29 cellular contexts compared by ENCODE assay signal in the genomic region with DNA sequence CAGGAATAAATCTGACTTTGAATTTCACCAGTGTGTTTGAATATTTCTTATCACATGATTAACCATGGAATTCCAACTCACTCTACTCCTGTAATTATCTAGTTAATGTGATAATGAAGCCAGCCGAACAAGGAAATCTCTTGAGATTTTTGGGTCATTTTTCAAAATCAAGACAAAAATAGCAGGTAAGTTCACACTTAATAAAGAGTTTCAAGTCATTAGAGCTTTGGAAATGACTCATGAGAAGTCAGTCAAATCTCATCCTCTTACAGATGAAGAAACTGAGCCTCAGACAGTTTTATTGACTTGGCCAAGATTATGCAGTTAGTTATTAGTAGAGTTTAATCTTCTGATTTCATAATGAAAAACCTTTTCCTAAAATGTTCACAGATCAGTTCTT.
"Had no signal": no experiment of that assay in that cellular context is flagged by ENCODE, and none has a peak within 500 bp of the region (broad histone marks: within the 10 kb centered on the region; RNA-seq: fewer than 3 reads in every experiment).

No MANE protein-coding gene starts in this region.

- H3K27ac ChIP-seq: ascending aorta, brain microvascular endothelial cell, coronary artery, dorsolateral prefrontal cortex, esophagus muscularis mucosa, foreskin keratinocyte, gastrocnemius medialis, heart left ventricle had no signal

- ATAC-seq: activated naive CD4-positive, alpha-beta T cell treated with anti-CD3 and anti-CD28 coated beads, Interleukin-2, amount 50 U/mL, for 72 hours; activated T-cell treated with anti-CD3 and anti-CD28 coated beads, Interleukin-2, amount 50 U/mL, for 72 hours; foreskin keratinocyte; gastrocnemius medialis; heart left ventricle had no signal

- H3K4me1 Mint-ChIP-seq: activated CD4-positive, alpha-beta memory T cell treated with anti-CD3 and anti-CD28 coated beads, Interleukin-2, amount 10 ng/mL, durations not matched to agents 7 days and 5 days; activated CD4-positive, alpha-beta T cell treated with anti-CD3 and anti-CD28 coated beads, Interleukin-2, amount 10 ng/mL, durations not matched to agents 7 days and 5 days; activated naive CD4-positive, alpha-beta T cell treated with anti-CD3 and anti-CD28 coated beads, Interleukin-2, amount 10 ng/mL, durations not matched to agents 7 days and 5 days; activated naive CD8-positive, alpha-beta T cell treated with anti-CD3 and anti-CD28 coated beads, Interleukin-2, amount 10 ng/mL, durations not matched to agents 7 days and 5 days; central memory CD8-positive, alpha-beta T cell had no signal

- H3K27me3 Mint-ChIP-seq: activated CD4-positive, alpha-beta memory T cell treated with anti-CD3 and anti-CD28 coated beads, Interleukin-2, amount 10 ng/mL, durations not matched to agents 7 days and 5 days; activated CD4-positive, alpha-beta T cell treated with anti-CD3 and anti-CD28 coated beads, Interleukin-2, amount 10 ng/mL, durations not matched to agents 7 days and 5 days; activated naive CD4-positive, alpha-beta T cell treated with anti-CD3 and anti-CD28 coated beads, Interleukin-2, amount 10 ng/mL, durations not matched to agents 7 days and 5 days; activated naive CD8-positive, alpha-beta T cell treated with anti-CD3 and anti-CD28 coated beads, Interleukin-2, amount 10 ng/mL, durations not matched to agents 7 days and 5 days; activated T-cell treated with anti-CD3 and anti-CD28 coated beads, Interleukin-2, amount 50 U/mL, for 24 hours; central memory CD8-positive, alpha-beta T cell; dendritic cell treated with granulocyte-macrophage colony-stimulating factor and Interleukin-4, amounts not matched to agents 40 ng/mL and 50 ng/mL, for 4 days had no signal

- H3K4me1 ChIP-seq: ascending aorta had no signal

- H3K36me3 Mint-ChIP-seq: activated naive CD4-positive, alpha-beta T cell treated with anti-CD3 and anti-CD28 coated beads, Interleukin-2, amount 10 ng/mL, durations not matched to agents 7 days and 5 days; activated naive CD4-positive, alpha-beta T cell treated with anti-CD3 and anti-CD28 coated beads, Interleukin-2, amount 50 U/mL, for 72 hours; activated naive CD8-positive, alpha-beta T cell treated with anti-CD3 and anti-CD28 coated beads, Interleukin-2, amount 10 ng/mL, durations not matched to agents 7 days and 5 days had no signal

- H3K27ac Mint-ChIP-seq: activated CD4-positive, alpha-beta memory T cell treated with anti-CD3 and anti-CD28 coated beads, Interleukin-2, amount 10 ng/mL, durations not matched to agents 7 days and 5 days; activated CD4-positive, alpha-beta T cell treated with anti-CD3 and anti-CD28 coated beads, Interleukin-2, amount 10 ng/mL, durations not matched to agents 7 days and 5 days; activated naive CD4-positive, alpha-beta T cell treated with anti-CD3 and anti-CD28 coated beads, Interleukin-2, amount 10 ng/mL, durations not matched to agents 7 days and 5 days; activated naive CD4-positive, alpha-beta T cell treated with anti-CD3 and anti-CD28 coated beads, Interleukin-2, amount 50 U/mL, for 72 hours; activated naive CD8-positive, alpha-beta T cell treated with anti-CD3 and anti-CD28 coated beads, Interleukin-2, amount 10 ng/mL, durations not matched to agents 7 days and 5 days; activated T-cell treated with anti-CD3 and anti-CD28 coated beads, Interleukin-2, amount 50 U/mL, for 24 hours; activated T-cell treated with anti-CD3 and anti-CD28 coated beads, Interleukin-2, amount 50 U/mL, for 72 hours; dendritic cell treated with granulocyte-macrophage colony-stimulating factor and Interleukin-4, amounts not matched to agents 40 ng/mL and 50 ng/mL, for 4 days; endodermal cell had no signal

- DNase-seq: activated CD4-positive, alpha-beta memory T cell treated with anti-CD3 and anti-CD28 coated beads, Interleukin-2, amount 10 ng/mL, durations not matched to agents 7 days and 5 days; activated CD4-positive, alpha-beta T cell treated with anti-CD3 and anti-CD28 coated beads for 1 hour; activated CD4-positive, alpha-beta T cell treated with anti-CD3 and anti-CD28 coated beads for 4 hours; activated CD4-positive, alpha-beta T cell treated with anti-CD3 and anti-CD28 coated beads, Interleukin-2, amount 10 ng/mL, durations not matched to agents 7 days and 5 days; activated CD4-positive, alpha-beta T cell treated with anti-CD3 and anti-CD28 coated beads, Interleukin-2, amount 50 U/mL, for 4 hours; activated CD8-positive, alpha-beta memory T cell treated with anti-CD3 and anti-CD28 coated beads, Interleukin-2, amount 50 U/mL, for 48 hours; activated gamma-delta T cell; activated naive CD4-positive, alpha-beta T cell; activated naive CD4-positive, alpha-beta T cell treated with anti-CD3 and anti-CD28 coated beads, Interleukin-2, amount 10 ng/mL, durations not matched to agents 7 days and 5 days; activated naive CD8-positive, alpha-beta T cell treated with anti-CD3 and anti-CD28 coated beads, Interleukin-2, amount 10 ng/mL, durations not matched to agents 7 days and 5 days; activated T-cell treated with anti-CD3 and anti-CD28 coated beads for 4 hours; activated T-cell treated with anti-CD3 and anti-CD28 coated beads, Interleukin-2, amount 50 U/mL, for 24 hours; activated T-cell treated with anti-CD3 and anti-CD28 coated beads, Interleukin-2, amount 50 U/mL, for 72 hours; brain microvascular endothelial cell; dorsolateral prefrontal cortex; effector memory CD4-positive, alpha-beta T cell; endodermal cell; erythroblast; foreskin keratinocyte; gastrocnemius medialis; glutamatergic neuron; heart left ventricle; T-helper 2 cell had no signal

- H3K4me3 ChIP-seq: ascending aorta, coronary artery, dorsolateral prefrontal cortex, esophagus muscularis mucosa, gastrocnemius medialis, heart left ventricle had no signal

- H3K36me3 ChIP-seq: ascending aorta, brain microvascular endothelial cell, esophagus muscularis mucosa, gastrocnemius medialis, heart left ventricle had no signal

- H3K4me3 Mint-ChIP-seq: activated CD4-positive, alpha-beta memory T cell treated with anti-CD3 and anti-CD28 coated beads, Interleukin-2, amount 10 ng/mL, durations not matched to agents 7 days and 5 days; activated CD4-positive, alpha-beta T cell treated with anti-CD3 and anti-CD28 coated beads, Interleukin-2, amount 10 ng/mL, durations not matched to agents 7 days and 5 days; activated naive CD4-positive, alpha-beta T cell treated with anti-CD3 and anti-CD28 coated beads, Interleukin-2, amount 10 ng/mL, durations not matched to agents 7 days and 5 days; activated naive CD8-positive, alpha-beta T cell treated with anti-CD3 and anti-CD28 coated beads, Interleukin-2, amount 10 ng/mL, durations not matched to agents 7 days and 5 days; activated T-cell treated with anti-CD3 and anti-CD28 coated beads, Interleukin-2, amount 50 U/mL, for 24 hours; activated T-cell treated with anti-CD3 and anti-CD28 coated beads, Interleukin-2, amount 50 U/mL, for 72 hours; central memory CD8-positive, alpha-beta T cell; dendritic cell treated with granulocyte-macrophage colony-stimulating factor and Interleukin-4, amounts not matched to agents 40 ng/mL and 50 ng/mL, for 4 days; endodermal cell had no signal

- H3K9me3 Mint-ChIP-seq: activated CD4-positive, alpha-beta T cell treated with anti-CD3 and anti-CD28 coated beads, Interleukin-2, amount 10 ng/mL, durations not matched to agents 7 days and 5 days; activated naive CD4-positive, alpha-beta T cell treated with anti-CD3 and anti-CD28 coated beads, Interleukin-2, amount 10 ng/mL, durations not matched to agents 7 days and 5 days; activated T-cell treated with anti-CD3 and anti-CD28 coated beads, Interleukin-2, amount 50 U/mL, for 24 hours; activated T-cell treated with anti-CD3 and anti-CD28 coated beads, Interleukin-2, amount 50 U/mL, for 72 hours; dendritic cell treated with granulocyte-macrophage colony-stimulating factor and Interleukin-4, amounts not matched to agents 40 ng/mL and 50 ng/mL, for 4 days; endodermal cell had no signal

- H3K9me3 ChIP-seq: ascending aorta, esophagus muscularis mucosa, gastrocnemius medialis, heart left ventricle had no signal

- H3K27me3 ChIP-seq: ascending aorta, brain microvascular endothelial cell, esophagus muscularis mucosa, foreskin keratinocyte, gastrocnemius medialis, heart left ventricle had no signal
